Comparison of ENCODE assay signal across 5 cellular contexts in genomic region chr5:97455996-97456395, GRCh38.
"Had no signal": no experiment of that assay in that cellular context is flagged by ENCODE, and none has a peak within 500 bp of the region (broad histone marks: within the 10 kb centered on the region; RNA-seq: fewer than 3 reads in every experiment).

No MANE protein-coding gene starts in this region.

- H3K36me3 ChIP-seq: HAP-1 had no signal

- H3K9ac ChIP-seq: GM23248 had no signal

- DNase-seq: GM23248, GOT3, H7, KBM-7 had no signal

- H3K9me3 ChIP-seq: HAP-1 had no signal

- H3K27ac ChIP-seq: GM23248 had no signal

- H2AFZ ChIP-seq: GM23248 had no signal

- H3K4me3 ChIP-seq: GM23248, HAP-1 had no signal
